ENCODE assay signal across 8 cellular contexts in the genomic region with DNA sequence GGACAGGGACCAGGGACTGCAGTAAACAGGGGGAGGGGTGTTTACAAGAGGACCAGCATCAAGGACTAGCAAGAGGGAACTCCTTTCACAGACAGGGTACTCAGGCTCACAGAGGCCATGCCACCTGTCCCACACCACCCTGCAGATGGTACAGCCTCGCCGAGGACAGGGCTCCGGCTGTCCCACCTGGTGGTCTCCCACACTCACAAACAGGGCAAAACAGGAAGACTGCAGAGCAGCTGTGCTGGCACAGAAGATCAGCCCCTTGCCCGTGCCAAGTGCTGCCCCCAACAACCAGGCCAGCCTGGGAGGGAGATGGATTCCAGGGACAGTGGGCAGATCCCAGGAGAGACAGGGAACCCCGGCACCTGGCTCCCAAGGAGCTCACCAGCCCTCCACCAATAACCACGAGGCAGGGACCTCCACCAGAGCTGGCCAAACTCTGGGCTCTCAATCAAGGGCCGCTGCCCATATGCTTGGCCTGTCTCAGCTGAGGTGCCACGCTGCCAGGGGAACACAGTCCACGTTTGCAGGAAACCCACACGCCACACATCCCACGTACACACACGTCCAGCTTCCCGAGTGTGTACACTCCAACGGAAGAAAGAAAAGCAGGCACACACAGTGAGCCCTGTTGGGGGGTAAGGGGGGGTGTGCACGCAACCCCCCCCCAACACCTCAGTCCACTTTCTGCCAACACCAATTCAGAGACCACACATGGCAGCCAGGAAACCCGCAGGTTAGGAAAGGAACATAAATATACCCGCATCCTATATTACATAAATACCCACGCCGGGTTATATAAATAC. TPM values are rescaled to one million over a fixed set of nuclear protein-coding genes. Genes with fewer than 3 reads are reported as not detected.
DNase-seq lines count a peak whose midpoint lies in the region; ATAC-seq and TF ChIP-seq lines count a peak whose summit lies in the region.

No MANE protein-coding gene starts in this region.

- peak overlapping the region; percentile 95 for H3K27ac Mint-ChIP-seq in T-helper 17 cell

- H3K4me3 ChIP-seq in fibroblast of lung (replicated peaks in 1 of 4; ENCODE audit: control extremely low read depth in 1 of 4, insufficient read depth in 1 of 4, low read depth in 3 of 4, low read length in 4 of 4) (peak overlapping the region; percentile 47 to 96 (median 77)), trophoblast cell (ENCODE audit: low read depth, low read length) (no peak overlapping the region)

- H4K8ac ChIP-seq in trophoblast cell (ENCODE audit: low read depth, low read length) = peak overlapping the region; percentile 36

- H3K4me1 Mint-ChIP-seq in T-helper 17 cell = peaks cover 48% of the 10 kb centered on the region

- peak overlapping the region; percentile 71 for H2AK5ac ChIP-seq in trophoblast cell (ENCODE audit: low read length)

- peak overlapping the region; percentile 31 for H2BK5ac ChIP-seq in trophoblast cell (ENCODE audit: low read depth, low read length, poor library complexity)

- peak overlapping the region; percentile 61 for H2BK120ac ChIP-seq in trophoblast cell (ENCODE audit: insufficient read depth, low read length, poor library complexity)

- no peak for TF ChIP-seq CTCF in fibroblast of lung (conservative IDR thresholded peaks at IDR 0.05 in 1 of 2, IDR thresholded peaks at IDR 0.05 in 1 of 2; ENCODE audit: low read depth in 1 of 2, low read length in 2 of 2)

- peaks cover 3% of the 10 kb centered on the region for H3K36me3 ChIP-seq in fibroblast of lung (ENCODE audit: control insufficient read depth, insufficient read depth, low read length)
- peaks cover 37% of the 10 kb centered on the region in 2 experiments for H3K36me3 ChIP-seq in trophoblast cell (ENCODE audit: control insufficient read depth in 1 of 2, insufficient read depth in 2 of 2, low read length in 2 of 2)

- H3K27me3 ChIP-seq in fibroblast of lung (ENCODE audit: control insufficient read depth, insufficient read depth, low read length) (no peaks in the 10 kb centered on the region), trophoblast cell (ENCODE audit: insufficient read depth, low read length) (no peaks in the 10 kb centered on the region)

- peak overlapping the region; percentile 91 for H3K4ac ChIP-seq in trophoblast cell (ENCODE audit: low read depth, low read length)

- H3K4me3 Mint-ChIP-seq in T-helper 17 cell = peak overlapping the region; percentile 90

- peak overlapping the region; percentile 29 for H2BK12ac ChIP-seq in trophoblast cell (ENCODE audit: low read length)

- peaks cover 31% of the 10 kb centered on the region for H3K79me1 ChIP-seq in trophoblast cell (ENCODE audit: low read length)

- no peaks in the 10 kb centered on the region for H3K27me3 Mint-ChIP-seq in T-helper 17 cell

- no peaks in the 10 kb centered on the region for H3K9me3 ChIP-seq in T-helper 17 cell (ENCODE audit: control insufficient read depth, low read length, poor library complexity, severe bottlenecking)
- no peaks in the 10 kb centered on the region for H3K9me3 ChIP-seq in fibroblast of lung (ENCODE audit: control insufficient read depth, insufficient read depth, low read depth, low read length)
- H3K9me3 ChIP-seq in trophoblast cell (ENCODE audit: insufficient read depth, low read depth, low read length) = no peaks in the 10 kb centered on the region

- H3K18ac ChIP-seq in trophoblast cell (ENCODE audit: low read length) = peak overlapping the region; percentile 28

- H3K23ac ChIP-seq in trophoblast cell (ENCODE audit: low read length) = peak overlapping the region; percentile 71

- H2AFZ ChIP-seq in fibroblast of lung (ENCODE audit: low read length) (no peak overlapping the region), trophoblast cell (ENCODE audit: insufficient read depth, low read length, poor library complexity) (no peak overlapping the region)

- no peaks in the 10 kb centered on the region for H4K20me1 ChIP-seq in fibroblast of lung (ENCODE audit: control insufficient read depth, extremely low read depth, insufficient read depth, low read length)

- H3K27ac ChIP-seq in fibroblast of lung (ENCODE audit: insufficient read depth, low read length) (peak overlapping the region; percentile 87), trophoblast cell (ENCODE audit: low read depth, low read length) (peak overlapping the region; percentile 28)

- H3K36me3 Mint-ChIP-seq in T-helper 17 cell (ENCODE audit: low read depth) = no peaks in the 10 kb centered on the region

- peak overlapping the region; percentile 10 for H4K91ac ChIP-seq in trophoblast cell (ENCODE audit: low read depth, low read length)

- H3K79me2 ChIP-seq in fibroblast of lung (ENCODE audit: control insufficient read depth, insufficient read depth, low read length) (peaks cover 63% of the 10 kb centered on the region), trophoblast cell (ENCODE audit: control insufficient read depth, insufficient read depth, low read length, poor library complexity) (peaks cover 59% of the 10 kb centered on the region)

- peak overlapping the region; percentile 64 for H3K14ac ChIP-seq in trophoblast cell (ENCODE audit: low read length)

- H3K4me1 ChIP-seq in fibroblast of lung (ENCODE audit: control insufficient read depth, extremely low read depth, insufficient read depth, low read length) = peaks cover 46% of the 10 kb centered on the region
- H3K4me1 ChIP-seq in trophoblast cell (ENCODE audit: control insufficient read depth in 1 of 2, insufficient read depth in 2 of 2, low read length in 2 of 2) = peaks cover 37 to 51% of the 10 kb centered on the region in 2 experiments

- peak; percentile 6 for ATAC-seq in T-helper 17 cell
- ATAC-seq in HG02884 (IDR thresholded peaks at IDR 0.05; ENCODE audit: unreplicated experiment) = no peak
- ATAC-seq in GM18520 (IDR thresholded peaks at IDR 0.05; ENCODE audit: unreplicated experiment) = no peak

- peak overlapping the region; percentile 92 for H3K9ac ChIP-seq in fibroblast of lung (ENCODE audit: insufficient read depth, low read length)
- H3K9ac ChIP-seq in trophoblast cell (ENCODE audit: low read length) = peak overlapping the region; percentile 93

- peak; percentile 13 for DNase-seq in activated naive CD4-positive, alpha-beta T cell treated with Interleukin-2 at 50 U/mL for 16 hours
- no peak for DNase-seq in activated naive CD4-positive, alpha-beta T cell (lab: John Stamatoyannopoulos, UW)
- DNase-seq in T-helper 17 cell = no peak
- DNase-seq in fibroblast of lung (ENCODE audit: low read depth in 2 of 2) = peak; percentile 29 to 33
- peak in 1 of 2 donors; percentile 61 for DNase-seq in trophoblast cell
- DNase-seq in KG1 (lab: John Stamatoyannopoulos, UW) = no peak

- H3K4me2 ChIP-seq in fibroblast of lung (ENCODE audit: extremely low read depth, insufficient read depth, low read length) = peak overlapping the region; percentile 88
- peak overlapping the region; percentile 67 for H3K4me2 ChIP-seq in trophoblast cell (ENCODE audit: low read length)

- no CpG with 5 or more reads among the region's 19 CpGs for WGBS in trophoblast cell (ENCODE audit: extremely low coverage, insufficient coverage, insufficient read length)

- H4K12ac ChIP-seq in trophoblast cell (ENCODE audit: low read depth, low read length) = no peak overlapping the region

RNA-seq across cellular contexts. Expression of gene CSNK1E, which starts 2.0 kb away (rescaled TPM):
- total RNA-seq in T-helper 17 cell = 100 to 1,000 TPM; 157 to 174 TPM
- total RNA-seq in fibroblast of lung = 85.0 and 99.3 TPM in 2 replicates
- polyA plus RNA-seq in fibroblast of lung = 121 and 145 TPM in 2 replicates
- 93.6 and 106 TPM in 2 replicates for polyA plus RNA-seq in fibroblast of lung (2012)
- 160 and 250 TPM in 2 replicates for polyA minus RNA-seq in fibroblast of lung (ENCODE audit: low replicate concordance)
- polyA plus RNA-seq in trophoblast cell (2013) = 172 and 176 TPM in 2 replicates

RNA-seq across cellular contexts. Expression of gene TMEM184B, which starts 42.4 kb away (rescaled TPM):
- total RNA-seq in T-helper 17 cell = 10 to 100 TPM; 53.3 TPM
- total RNA-seq in fibroblast of lung = 19.5 and 28.2 TPM in 2 replicates
- polyA plus RNA-seq in fibroblast of lung = 37.2 and 40.3 TPM in 2 replicates
- 55.8 and 60.3 TPM in 2 replicates for polyA plus RNA-seq in fibroblast of lung (2012)
- 82.2 and 114 TPM in 2 replicates for polyA minus RNA-seq in fibroblast of lung (ENCODE audit: low replicate concordance)
- polyA plus RNA-seq in trophoblast cell (2013) = 88.3 and 94.8 TPM in 2 replicates

Comparison
In these comparisons a context has a peak if more than half of its experiments do, and no peak if none do; other contexts are left out.
1. DNase-seq: peak in activated naive CD4-positive, alpha-beta T cell treated with Interleukin-2 at 50 U/mL for 16 hours (single experiment) and fibroblast of lung (2 of 2); none in activated naive CD4-positive, alpha-beta T cell (0 of 4), T-helper 17 cell (0 of 3) and KG1 (single experiment).